ENCODE assay signal across 1 cellular context in genomic region chr2:232633413-232634318, GRCh38.
TF ChIP-seq lines count a peak whose summit lies in the region.

Gene EFHD1, plus strand, starts transcription at chr2:232633604. Its CDS starts 101 bp downstream, at chr2:232633705.

TF ChIP-seq in WTC11, 78 proteins besides CTCF, POLR2A, EP300 and RAD21 (continued from another document and continues in another):
- TF ChIP-seq STAT6 (CRISPR knock-in tag; conservative IDR thresholded peaks at IDR 0.05; ENCODE audit: low read depth) = peak; percentile 95; the same call in 1 of the 2 replicates
- TF ChIP-seq USF2 (CRISPR knock-in tag; IDR thresholded peaks at IDR 0.05) = no peak
- TF ChIP-seq PRRX2 (CRISPR knock-in tag; IDR thresholded peaks at IDR 0.05) = no peak
- TF ChIP-seq GRHL2 (CRISPR knock-in tag; IDR thresholded peaks at IDR 0.05; ENCODE audit: insufficient replicate concordance, severe bottlenecking) = no peak
- no peak for TF ChIP-seq ERG (CRISPR knock-in tag; IDR thresholded peaks at IDR 0.05)
- TF ChIP-seq GTF2I (CRISPR knock-in tag; conservative IDR thresholded peaks at IDR 0.05) = no peak; the same call in 1 of the 2 replicates
- TF ChIP-seq SP1 (CRISPR knock-in tag; conservative IDR thresholded peaks at IDR 0.05) = peak; percentile 84
- no peak for TF ChIP-seq NFATC4 (CRISPR knock-in tag; IDR thresholded peaks at IDR 0.05)
- no peak for TF ChIP-seq OVOL2 (CRISPR knock-in tag; IDR thresholded peaks at IDR 0.05; ENCODE audit: borderline replicate concordance)
- peak; percentile 99 for TF ChIP-seq FOXP1 (CRISPR knock-in tag; IDR thresholded peaks at IDR 0.05; ENCODE audit: borderline replicate concordance)
- TF ChIP-seq ELF4 (CRISPR knock-in tag; IDR thresholded peaks at IDR 0.05; ENCODE audit: low read depth) = peak; percentile 98
- TF ChIP-seq ZNF263 (CRISPR knock-in tag; IDR thresholded peaks at IDR 0.05; ENCODE audit: low read depth) = peak; percentile 89
- TF ChIP-seq NR3C1 (CRISPR knock-in tag; conservative IDR thresholded peaks at IDR 0.05; ENCODE audit: low read depth) = peak; percentile 98
- no peak for TF ChIP-seq ZNF425 (CRISPR knock-in tag; conservative IDR thresholded peaks at IDR 0.05)
- peak; percentile 98 for TF ChIP-seq IRF1 (CRISPR knock-in tag; IDR thresholded peaks at IDR 0.05)
- peak; percentile 87; the same call in 1 of the 2 replicates for TF ChIP-seq IRF2 (CRISPR knock-in tag; IDR thresholded peaks at IDR 0.05; ENCODE audit: borderline replicate concordance, low read depth)
- TF ChIP-seq ZNF232 (CRISPR knock-in tag; IDR thresholded peaks at IDR 0.05) = peak; percentile 98
- TF ChIP-seq ZNF138 (CRISPR knock-in tag; conservative IDR thresholded peaks at IDR 0.05) = peak; percentile 97
- no peak for TF ChIP-seq FOXJ3 (CRISPR knock-in tag; IDR thresholded peaks at IDR 0.05; ENCODE audit: borderline replicate concordance)
- no peak for TF ChIP-seq ZNF396 (CRISPR knock-in tag; IDR thresholded peaks at IDR 0.05; ENCODE audit: borderline replicate concordance)
- peak; percentile 79 for TF ChIP-seq PRDM15 (CRISPR knock-in tag; IDR thresholded peaks at IDR 0.05)
- peak; percentile 96 for TF ChIP-seq ZNF219 (CRISPR knock-in tag; IDR thresholded peaks at IDR 0.05; ENCODE audit: borderline replicate concordance)
- peak; percentile 99 for TF ChIP-seq KAT7 (CRISPR knock-in tag; IDR thresholded peaks at IDR 0.05; ENCODE audit: borderline replicate concordance)
- peak; percentile 98 for TF ChIP-seq SMAD3 (CRISPR knock-in tag; IDR thresholded peaks at IDR 0.05; ENCODE audit: borderline replicate concordance)
- no peak for TF ChIP-seq AR (CRISPR knock-in tag; IDR thresholded peaks at IDR 0.05)
- no peak for TF ChIP-seq CDX4 (CRISPR knock-in tag; IDR thresholded peaks at IDR 0.05; ENCODE audit: borderline replicate concordance)
- no peak for TF ChIP-seq HMGA2 (CRISPR knock-in tag; IDR thresholded peaks at IDR 0.05)
- TF ChIP-seq RORB (CRISPR knock-in tag; IDR thresholded peaks at IDR 0.05) = no peak
- TF ChIP-seq ATF3 (CRISPR knock-in tag; conservative IDR thresholded peaks at IDR 0.05) = peak; percentile 81; the same call in 1 of the 2 replicates
- TF ChIP-seq GABPB1 (CRISPR knock-in tag; IDR thresholded peaks at IDR 0.05) = peak; percentile 86
- TF ChIP-seq MAX (CRISPR knock-in tag; IDR thresholded peaks at IDR 0.05) = peak; percentile 97
- TF ChIP-seq TEAD1 (CRISPR knock-in tag; IDR thresholded peaks at IDR 0.05) = peak; percentile 99
- peak; percentile 97 for TF ChIP-seq E2F1 (CRISPR knock-in tag; IDR thresholded peaks at IDR 0.05)
- peak; percentile 97 for TF ChIP-seq ZBTB43 (CRISPR knock-in tag; IDR thresholded peaks at IDR 0.05)
- TF ChIP-seq NFE2L1 (CRISPR knock-in tag; IDR thresholded peaks at IDR 0.05) = peak; percentile 97
- TF ChIP-seq ETV6 (CRISPR knock-in tag; IDR thresholded peaks at IDR 0.05) = peak; percentile 99
- TF ChIP-seq NR1H2 (CRISPR knock-in tag; IDR thresholded peaks at IDR 0.05) = peak; percentile 69; the same call in 1 of the 2 replicates
- TF ChIP-seq ZSCAN18 (CRISPR knock-in tag; IDR thresholded peaks at IDR 0.05) = no peak
- TF ChIP-seq ZNF416 (CRISPR knock-in tag; IDR thresholded peaks at IDR 0.05) = no peak
